8 cellular contexts compared by ENCODE assay signal in genomic region chr6:53359843-53360834, GRCh38. TPM values are rescaled to one million over a fixed set of nuclear protein-coding genes. Genes with fewer than 3 reads are reported as not detected.
A peak's percentile ranks its signal among the peaks of the same experiment; 100 is the strongest.
DNase-seq lines count a peak whose midpoint lies in the region; ATAC-seq and TF ChIP-seq lines count a peak whose summit lies in the region.

No MANE protein-coding gene starts in this region.

- no peaks in the 10 kb centered on the region for H3K27me3 ChIP-seq in SJSA1 (replicated peaks)

- H3K4me3 Mint-ChIP-seq in CD14-positive monocyte (peak overlapping the region; percentile 90 to 96), osteocyte (ENCODE audit: unreplicated experiment) (peak overlapping the region; percentile 87)

- H3K4me1 Mint-ChIP-seq in CD14-positive monocyte (peaks cover 27% of the 10 kb centered on the region), osteocyte (ENCODE audit: unreplicated experiment) (peaks cover 16% of the 10 kb centered on the region)

- peaks cover 27% of the 10 kb centered on the region for H3K4me1 ChIP-seq in SJSA1 (replicated peaks)

- H3K27ac ChIP-seq in SJSA1: peak overlapping the region; percentile 91

- H3K4me3 ChIP-seq in SJSA1 (peak overlapping the region; percentile 56), epithelial cell of proximal tubule (ENCODE audit: low read depth, low read length) (peak overlapping the region; percentile 56)

- no peaks in the 10 kb centered on the region for H3K9me3 ChIP-seq in SJSA1 (replicated peaks)

- TF ChIP-seq CTCF in CD14-positive monocyte (IDR thresholded peaks at IDR 0.05): no peak
- TF ChIP-seq CTCF in epithelial cell of proximal tubule (conservative IDR thresholded peaks at IDR 0.05; ENCODE audit: low read depth, low read length): no peak
- no peak for TF ChIP-seq CTCF in osteocyte (IDR thresholded peaks at IDR 0.05)

- no peaks in the 10 kb centered on the region for H3K36me3 ChIP-seq in SJSA1

- peaks cover 0 to 7% (median 2%) of the 10 kb centered on the region in 3 donors for H3K27me3 Mint-ChIP-seq in CD14-positive monocyte (ENCODE audit: low read depth in 3 of 3)
- H3K27me3 Mint-ChIP-seq in osteocyte (ENCODE audit: unreplicated experiment): no peaks in the 10 kb centered on the region

- H3K36me3 Mint-ChIP-seq in CD14-positive monocyte: no peaks in the 10 kb centered on the region
- H3K36me3 Mint-ChIP-seq in osteocyte (ENCODE audit: unreplicated experiment): no peaks in the 10 kb centered on the region

- H3K27ac Mint-ChIP-seq in CD14-positive monocyte: peak overlapping the region; percentile 93 to 98 (median 96)
- H3K27ac Mint-ChIP-seq in osteocyte (ENCODE audit: unreplicated experiment): peak overlapping the region; percentile 97

- intact Hi-C loops in CD14-positive monocyte (cut with micrococcal nuclease): loop anchor here (5.0 to 10.0 kb wide), 2 partner anchors 72 to 75 kb away; no protein-coding TSS in a partner anchor

- H3K9me3 Mint-ChIP-seq in CD14-positive monocyte: peaks cover 0 to 6% (median 0%) of the 10 kb centered on the region in 7 donors
- H3K9me3 Mint-ChIP-seq in osteocyte (ENCODE audit: unreplicated experiment): no peaks in the 10 kb centered on the region

- DNase-seq in CD14-positive monocyte (ENCODE audit: low spot score) (no peak), SJSA1 (ENCODE audit: low read depth in 1 of 2, low spot score in 2 of 2) (peak in 1 of 2 experiments; percentile 70), epithelial cell of proximal tubule (ENCODE audit: low read depth) (no peak), osteocyte (ENCODE audit: extremely low spot score, unreplicated experiment) (no peak), C1 segment of cervical spinal cord (lab: John Stamatoyannopoulos, UW) (no peak), GF-D8 (lab: John Stamatoyannopoulos, UW) (no peak)

- ATAC-seq in GM21529 (IDR thresholded peaks at IDR 0.05; ENCODE audit: unreplicated experiment) (peak; percentile 0), GM18498 (IDR thresholded peaks at IDR 0.05; ENCODE audit: unreplicated experiment) (no peak)

RNA-seq across cellular contexts. Expression of gene ELOVL5, which starts 11.4 kb away (rescaled TPM):
- polyA plus RNA-seq in CD14-positive monocyte: 10 to 100 TPM; 69.5 to 97.1 TPM
- 78.5 and 112 TPM in 2 replicates for total RNA-seq in SJSA1 (2014; rRNA removed; shearing (Covaris generic))
- 55.9 and 101 TPM in 2 replicates for total RNA-seq in epithelial cell of proximal tubule
- total RNA-seq in osteocyte: 88.8 and 89.4 TPM in 2 replicates
